ENCODE assay signal across 8 cellular contexts in genomic region chr19:10644351-10645007, GRCh38. TPM values are rescaled to one million over a fixed set of nuclear protein-coding genes. Genes with fewer than 3 reads are reported as not detected.
DNase-seq lines count a peak whose midpoint lies in the region; ATAC-seq and TF ChIP-seq lines count a peak whose summit lies in the region.

No MANE protein-coding gene starts in this region.

- TF ChIP-seq EP300 in neural cell (conservative IDR thresholded peaks at IDR 0.05; ENCODE audit: poor library complexity, severe bottlenecking) = no peak

- no peak overlapping the region for H3K4me2 ChIP-seq in Karpas-422 (ENCODE audit: low read depth, low read length, poor library complexity, severe bottlenecking)
- no peak overlapping the region for H3K4me2 ChIP-seq in neural cell (ENCODE audit: low read length)

- H3K27ac ChIP-seq in Karpas-422 (ENCODE audit: low read length) = no peak overlapping the region
- peak overlapping the region; percentile 38 for H3K27ac ChIP-seq in RWPE2 (ENCODE audit: poor library complexity, severe bottlenecking)
- H3K27ac ChIP-seq in neural cell (ENCODE audit: low read length) = peak overlapping the region; percentile 21

- no peak overlapping the region for H3K4me3 Mint-ChIP-seq in activated T-helper 2 cell treated with anti-CD3 and anti-CD28 coated beads, Interferon-gamma antibody, Interleukin-2, Interleukin-4, amounts not matched to agents 10 μg/mL and 5 μg/mL and 100 μg/mL, durations not matched to agents 14 hours and 24 hours and 36 hours (ENCODE audit: low read depth)
- peak overlapping the region in 1 of 2 donors; percentile 24 for H3K4me3 Mint-ChIP-seq in stimulated activated naive CD8-positive, alpha-beta T cell treated with anti-CD3 and anti-CD28 coated beads, Interleukin-15, amount 100 ng/mL, for 72 hours

- H3K36me3 ChIP-seq in Karpas-422 (ENCODE audit: insufficient read depth, low read length) (no peaks in the 10 kb centered on the region), RWPE2 (ENCODE audit: low read depth) (peaks cover 30% of the 10 kb centered on the region), neural cell (ENCODE audit: insufficient read depth, low read length) (no peaks in the 10 kb centered on the region)

- H4K20me1 ChIP-seq in Karpas-422 (ENCODE audit: insufficient read depth, low read depth, low read length) (no peaks in the 10 kb centered on the region), neural cell (ENCODE audit: insufficient read depth) (no peaks in the 10 kb centered on the region)

- no peak overlapping the region for H2AFZ ChIP-seq in Karpas-422 (ENCODE audit: low read length)
- H2AFZ ChIP-seq in neural cell (ENCODE audit: low read depth, low read length) = no peak overlapping the region

- H3K4me1 Mint-ChIP-seq in activated T-helper 2 cell treated with anti-CD3 and anti-CD28 coated beads, Interferon-gamma antibody, Interleukin-2, Interleukin-4, amounts not matched to agents 10 μg/mL and 5 μg/mL and 100 μg/mL, durations not matched to agents 14 hours and 24 hours and 36 hours (ENCODE audit: low read depth) = peaks cover 14% of the 10 kb centered on the region
- H3K4me1 Mint-ChIP-seq in stimulated activated naive CD8-positive, alpha-beta T cell treated with anti-CD3 and anti-CD28 coated beads, Interleukin-15, amount 100 ng/mL, for 72 hours = peaks cover 52% of the 10 kb centered on the region

- intact Hi-C loops in activated T-helper 2 cell treated with anti-CD3 and anti-CD28 coated beads, Interferon-gamma antibody, Interleukin-2, Interleukin-4, amounts not matched to agents 10 μg/mL and 5 μg/mL and 100 μg/mL, durations not matched to agents 14 hours and 24 hours and 36 hours (cut with micrococcal nuclease) = loop anchor here (1.0 kb wide), 1 partner anchor 63 kb away; no protein-coding TSS in a partner anchor

- H3K9me3 Mint-ChIP-seq in activated T-helper 2 cell treated with anti-CD3 and anti-CD28 coated beads, Interferon-gamma antibody, Interleukin-2, Interleukin-4, amounts not matched to agents 10 μg/mL and 5 μg/mL and 100 μg/mL, durations not matched to agents 14 hours and 24 hours and 36 hours = no peaks in the 10 kb centered on the region
- H3K9me3 Mint-ChIP-seq in stimulated activated naive CD8-positive, alpha-beta T cell treated with anti-CD3 and anti-CD28 coated beads, Interleukin-15, amount 100 ng/mL, for 72 hours = no peaks in the 10 kb centered on the region

- no peaks in the 10 kb centered on the region for H3K9me2 ChIP-seq in Karpas-422 (replicated peaks; ENCODE audit: insufficient read depth, low read length)
- no peaks in the 10 kb centered on the region for H3K9me2 ChIP-seq in neural cell (ENCODE audit: insufficient read depth, low read length)

- H3K4me1 ChIP-seq in Karpas-422 (ENCODE audit: low read length) = peaks cover 5% of the 10 kb centered on the region; the same call in 1 of the 2 replicates
- no peaks in the 10 kb centered on the region for H3K4me1 ChIP-seq in RWPE2 (ENCODE audit: insufficient read depth, poor library complexity, severe bottlenecking)

- H3K27ac Mint-ChIP-seq in activated T-helper 2 cell treated with anti-CD3 and anti-CD28 coated beads, Interferon-gamma antibody, Interleukin-2, Interleukin-4, amounts not matched to agents 10 μg/mL and 5 μg/mL and 100 μg/mL, durations not matched to agents 14 hours and 24 hours and 36 hours = no peak overlapping the region
- H3K27ac Mint-ChIP-seq in stimulated activated naive CD8-positive, alpha-beta T cell treated with anti-CD3 and anti-CD28 coated beads, Interleukin-15, amount 100 ng/mL, for 72 hours = peak overlapping the region in 1 of 2 donors; percentile 91

- no peaks in the 10 kb centered on the region for H3K27me3 ChIP-seq in Karpas-422 (ENCODE audit: low read length)
- H3K27me3 ChIP-seq in RWPE2 (ENCODE audit: insufficient read depth, poor library complexity, severe bottlenecking) = no peaks in the 10 kb centered on the region
- no peaks in the 10 kb centered on the region for H3K27me3 ChIP-seq in neural cell (ENCODE audit: insufficient read depth, low read depth, low read length)

- TF ChIP-seq CTCF in RWPE2 (IDR thresholded peaks at IDR 0.05; ENCODE audit: poor library complexity, severe bottlenecking) (peak; percentile 94), neural cell (IDR thresholded peaks at IDR 0.05; ENCODE audit: poor library complexity, severe bottlenecking) (peak; percentile 86)

- peak; percentile 79 for TF ChIP-seq RAD21 in neural cell (conservative IDR thresholded peaks at IDR 0.05)

- ATAC-seq in RWPE2 (ENCODE audit: low read depth) (peak; percentile 83), HG03025 (IDR thresholded peaks at IDR 0.05; ENCODE audit: low FRiP score, unreplicated experiment) (no peak)
- peak; percentile 91 for ATAC-seq in stimulated activated naive CD8-positive, alpha-beta T cell treated with anti-CD3 and anti-CD28 coated beads, Interleukin-15, amount 100 ng/mL, for 72 hours

- peaks cover 29% of the 10 kb centered on the region for H3K36me3 Mint-ChIP-seq in activated T-helper 2 cell treated with anti-CD3 and anti-CD28 coated beads, Interferon-gamma antibody, Interleukin-2, Interleukin-4, amounts not matched to agents 10 μg/mL and 5 μg/mL and 100 μg/mL, durations not matched to agents 14 hours and 24 hours and 36 hours (ENCODE audit: low read depth)

- H3F3A ChIP-seq in neural cell (ENCODE audit: insufficient read depth, low read length, poor library complexity, severe bottlenecking) = no peaks in the 10 kb centered on the region

- H3K4me3 ChIP-seq in Karpas-422 (ENCODE audit: low read length) = no peak overlapping the region
- H3K4me3 ChIP-seq in RWPE2 (ENCODE audit: severe bottlenecking) = no peak overlapping the region
- H3K4me3 ChIP-seq in neural cell (ENCODE audit: low read length) = no peak overlapping the region

- H3K9ac ChIP-seq in Karpas-422 (ENCODE audit: low read length) (no peak overlapping the region), neural cell (ENCODE audit: low read length) (no peak overlapping the region)

- H3K9me3 ChIP-seq in Karpas-422 (ENCODE audit: low read length) = no peaks in the 10 kb centered on the region
- H3K9me3 ChIP-seq in RWPE2 (ENCODE audit: severe bottlenecking) = no peaks in the 10 kb centered on the region
- no peaks in the 10 kb centered on the region for H3K9me3 ChIP-seq in neural cell (ENCODE audit: low read length)

- no peaks in the 10 kb centered on the region for H3K27me3 Mint-ChIP-seq in activated T-helper 2 cell treated with anti-CD3 and anti-CD28 coated beads, Interferon-gamma antibody, Interleukin-2, Interleukin-4, amounts not matched to agents 10 μg/mL and 5 μg/mL and 100 μg/mL, durations not matched to agents 14 hours and 24 hours and 36 hours (ENCODE audit: low read depth)
- no peaks in the 10 kb centered on the region for H3K27me3 Mint-ChIP-seq in stimulated activated naive CD8-positive, alpha-beta T cell treated with anti-CD3 and anti-CD28 coated beads, Interleukin-15, amount 100 ng/mL, for 72 hours

- H3K79me2 ChIP-seq in Karpas-422 (ENCODE audit: low read length) = no peaks in the 10 kb centered on the region
- no peaks in the 10 kb centered on the region for H3K79me2 ChIP-seq in neural cell (replicated peaks; ENCODE audit: insufficient read depth, low read length)

- DNase-seq in DMS114 treated with DMSO at 0.1 percent for 48 hours (lab: John Stamatoyannopoulos, UW; ENCODE audit: unreplicated experiment) = peak; percentile 59
- DNase-seq in Karpas-422 = peak; percentile 90
- DNase-seq in RWPE2 (ENCODE audit: low spot score) = no peak
- DNase-seq in activated T-helper 2 cell treated with anti-CD3 and anti-CD28 coated beads, Interferon-gamma antibody, Interleukin-2, Interleukin-4, amounts not matched to agents 10 μg/mL and 5 μg/mL and 100 μg/mL, durations not matched to agents 14 hours and 24 hours and 36 hours (ENCODE audit: low spot score) = peak; percentile 71
- DNase-seq in fibroblast of peridontal ligament (ENCODE audit: extremely low read depth) = peak; percentile 64
- peak; percentile 77 to 79 for DNase-seq in stimulated activated naive CD8-positive, alpha-beta T cell treated with anti-CD3 and anti-CD28 coated beads, Interleukin-15, amount 100 ng/mL, for 72 hours

TF ChIP-seq in neural cell, 6 proteins besides CTCF, POLR2A, EP300 and RAD21:
- peak; percentile 86 for TF ChIP-seq SMC3 (conservative IDR thresholded peaks at IDR 0.05; ENCODE audit: poor library complexity)
- no peak for TF ChIP-seq POLR2AphosphoS5 (IDR thresholded peaks at IDR 0.05)

RNA-seq across cellular contexts. Expression of gene ILF3, which starts 9.7 kb away (rescaled TPM):
- total RNA-seq in Karpas-422 (2014; rRNA removed; shearing (Covaris generic); ENCODE audit: low replicate concordance) = 113 and 194 TPM in 2 replicates
- total RNA-seq in activated T-helper 2 cell treated with anti-CD3 and anti-CD28 coated beads, Interferon-gamma antibody, Interleukin-2, Interleukin-4, amounts not matched to agents 10 μg/mL and 5 μg/mL and 100 μg/mL, durations not matched to agents 14 hours and 24 hours and 36 hours = 509 and 523 TPM in 2 replicates
- 464 and 522 TPM in 2 replicates for polyA plus RNA-seq in neural cell
- 314 and 333 TPM in 2 replicates for polyA minus RNA-seq in neural cell

RNA-seq across cellular contexts. Expression of gene SLC44A2, which starts 19.1 kb away (rescaled TPM):
- total RNA-seq in Karpas-422 (2014; rRNA removed; shearing (Covaris generic); ENCODE audit: low replicate concordance) = 38.2 and 48.0 TPM in 2 replicates
- 83.0 and 87.4 TPM in 2 replicates for total RNA-seq in activated T-helper 2 cell treated with anti-CD3 and anti-CD28 coated beads, Interferon-gamma antibody, Interleukin-2, Interleukin-4, amounts not matched to agents 10 μg/mL and 5 μg/mL and 100 μg/mL, durations not matched to agents 14 hours and 24 hours and 36 hours
- polyA plus RNA-seq in neural cell = 50.0 and 55.7 TPM in 2 replicates
- 28.1 and 29.5 TPM in 2 replicates for polyA minus RNA-seq in neural cell

RNA-seq across cellular contexts. Expression of gene QTRT1, which starts 56.8 kb away (rescaled TPM):
- total RNA-seq in Karpas-422 (2014; rRNA removed; shearing (Covaris generic); ENCODE audit: low replicate concordance) = 28.2 and 44.4 TPM in 2 replicates
- total RNA-seq in activated T-helper 2 cell treated with anti-CD3 and anti-CD28 coated beads, Interferon-gamma antibody, Interleukin-2, Interleukin-4, amounts not matched to agents 10 μg/mL and 5 μg/mL and 100 μg/mL, durations not matched to agents 14 hours and 24 hours and 36 hours = 67.2 and 75.0 TPM in 2 replicates
- polyA plus RNA-seq in neural cell = 208 and 249 TPM in 2 replicates
- polyA minus RNA-seq in neural cell = 28.0 and 28.5 TPM in 2 replicates

RNA-seq across cellular contexts. Expression of gene AP1M2, which starts 57.4 kb away (rescaled TPM):
- not detected in 2 replicates for total RNA-seq in Karpas-422 (2014; rRNA removed; shearing (Covaris generic); ENCODE audit: low replicate concordance)
- total RNA-seq in activated T-helper 2 cell treated with anti-CD3 and anti-CD28 coated beads, Interferon-gamma antibody, Interleukin-2, Interleukin-4, amounts not matched to agents 10 μg/mL and 5 μg/mL and 100 μg/mL, durations not matched to agents 14 hours and 24 hours and 36 hours = not detected in 2 replicates
- 0.38 and 3.7 TPM in 2 replicates for polyA plus RNA-seq in neural cell
- polyA minus RNA-seq in neural cell = not detected in 2 replicates
